10 cellular contexts compared by ENCODE assay signal in the genomic region with DNA sequence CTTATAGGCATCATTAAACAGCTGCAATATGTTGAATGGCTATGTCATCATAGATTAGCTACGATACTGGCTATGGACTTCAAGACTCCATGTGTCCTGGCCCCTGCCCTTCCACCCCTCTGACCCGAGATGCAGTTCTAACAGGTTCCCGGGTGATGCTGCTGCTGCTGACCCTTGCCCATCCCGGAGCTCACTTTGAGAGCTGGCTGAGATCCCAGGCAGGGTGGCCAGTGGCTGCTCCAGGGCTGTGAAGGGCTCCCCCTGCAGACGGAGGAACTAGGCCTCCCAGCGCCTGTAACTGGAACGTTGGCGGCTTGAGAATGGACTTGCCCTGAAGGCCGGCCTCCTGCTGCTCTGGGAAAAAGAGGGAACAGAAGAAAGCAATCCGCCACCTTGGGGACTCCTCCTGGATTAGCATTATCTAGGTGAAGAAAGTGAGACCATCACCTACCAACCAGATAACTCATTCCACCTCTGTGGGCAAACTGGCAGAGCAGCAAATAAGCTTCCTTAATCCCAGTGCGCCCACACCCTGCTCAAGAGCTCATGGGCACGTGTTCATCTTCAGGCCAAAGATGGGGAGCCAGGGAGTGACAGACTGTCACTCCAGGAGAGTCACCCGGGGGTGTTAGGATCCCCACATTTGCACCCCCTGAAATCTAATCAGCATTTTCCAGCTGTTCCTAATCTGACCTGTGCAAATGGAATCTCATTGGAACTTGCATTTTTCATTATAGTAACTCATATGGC. TPM values are rescaled to one million over a fixed set of nuclear protein-coding genes. Genes with fewer than 3 reads are reported as not detected.
A peak's percentile ranks its signal among the peaks of the same experiment; 100 is the strongest.
DNase-seq lines count a peak whose midpoint lies in the region; FAIRE-seq and TF ChIP-seq lines count a peak whose summit lies in the region.
"Had no signal": no experiment of that assay in that cellular context is flagged by ENCODE, and none has a peak within 500 bp of the region (broad histone marks: within the 10 kb centered on the region; RNA-seq: fewer than 3 reads in every experiment).

No MANE protein-coding gene starts in this region.

- no peak overlapping the region for H3K27ac ChIP-seq in VCaP

- no peak overlapping the region for H3K4me3 Mint-ChIP-seq in activated CD4-positive, alpha-beta T cell treated with anti-CD3 and anti-CD28 coated beads, Interleukin-2, amount 10 ng/mL, durations not matched to agents 24 days and 14 days
- H3K4me3 Mint-ChIP-seq: stimulated activated naive CD8-positive, alpha-beta T cell treated with anti-CD3 and anti-CD28 coated beads, Interleukin-15, amount 100 ng/mL, for 72 hours had no signal

- in situ Hi-C loops in ACHN (cut with HindIII; ENCODE audit: low pct_ligation_motif_present, low pct_unique_long_range_greater_than_20kb, low sequenced_read_pairs): loop anchor here (25.0 kb wide), 2 partner anchors 394 to 519 kb away; partner anchors contain the start of gene KLRG2

- no peak for TF ChIP-seq POLR2A in GM12891 (IDR thresholded peaks at IDR 0.05; ENCODE audit: low read depth, low read length)

- peaks cover 4% of the 10 kb centered on the region for H3K4me1 Mint-ChIP-seq in activated CD4-positive, alpha-beta T cell treated with anti-CD3 and anti-CD28 coated beads, Interleukin-2, amount 10 ng/mL, durations not matched to agents 24 days and 14 days
- H3K4me1 Mint-ChIP-seq: stimulated activated naive CD8-positive, alpha-beta T cell treated with anti-CD3 and anti-CD28 coated beads, Interleukin-15, amount 100 ng/mL, for 72 hours had no signal

- H3K9me3 Mint-ChIP-seq in activated CD4-positive, alpha-beta T cell treated with anti-CD3 and anti-CD28 coated beads, Interleukin-2, amount 10 ng/mL, durations not matched to agents 24 days and 14 days: no peaks in the 10 kb centered on the region
- H3K9me3 Mint-ChIP-seq: stimulated activated naive CD8-positive, alpha-beta T cell treated with anti-CD3 and anti-CD28 coated beads, Interleukin-15, amount 100 ng/mL, for 72 hours had no signal

- TF ChIP-seq CTCF in VCaP (conservative IDR thresholded peaks at IDR 0.05): peak; percentile 40

- no peaks in the 10 kb centered on the region for H3K36me3 Mint-ChIP-seq in activated CD4-positive, alpha-beta T cell treated with anti-CD3 and anti-CD28 coated beads, Interleukin-2, amount 10 ng/mL, durations not matched to agents 24 days and 14 days (ENCODE audit: low read depth)

- H3K27me3 Mint-ChIP-seq in activated CD4-positive, alpha-beta T cell treated with anti-CD3 and anti-CD28 coated beads, Interleukin-2, amount 10 ng/mL, durations not matched to agents 24 days and 14 days: peaks cover 2% of the 10 kb centered on the region
- H3K27me3 Mint-ChIP-seq: stimulated activated naive CD8-positive, alpha-beta T cell treated with anti-CD3 and anti-CD28 coated beads, Interleukin-15, amount 100 ng/mL, for 72 hours had no signal

- intact Hi-C loops in activated CD4-positive, alpha-beta T cell treated with anti-CD3 and anti-CD28 coated beads, Interleukin-2, amount 10 ng/mL, durations not matched to agents 24 days and 14 days (cut with micrococcal nuclease): no loop called here

- DNase-seq in ACHN (peak; percentile 33), H4 (ENCODE audit: low spot score) (peak; percentile 67), iPS-NIHi7 (ENCODE audit: extremely low spot score) (peak; percentile 90), GM12891 (ENCODE audit: insufficient read length, low spot score) (no peak), NCI-H1436 treated with DMSO at 0.1 percent for 48 hours (lab: John Stamatoyannopoulos, UW) (no peak)
- no peak for DNase-seq in activated CD4-positive, alpha-beta T cell treated with anti-CD3 and anti-CD28 coated beads, Interleukin-2, amount 10 ng/mL, durations not matched to agents 24 days and 14 days
- DNase-seq in activated CD4-positive, alpha-beta T cell treated with anti-CD3 and anti-CD28 coated beads, Interleukin-2, amount 50 U/mL, for 1 hour: no peak
- DNase-seq: cerebellar nuclear complex; stimulated activated naive CD8-positive, alpha-beta T cell treated with anti-CD3 and anti-CD28 coated beads, Interleukin-15, amount 100 ng/mL, for 72 hours had no signal

- FAIRE-seq in GM12891 (lab: Jason Lieb, UNC): no peak

- no peak overlapping the region for H3K27ac Mint-ChIP-seq in activated CD4-positive, alpha-beta T cell treated with anti-CD3 and anti-CD28 coated beads, Interleukin-2, amount 10 ng/mL, durations not matched to agents 24 days and 14 days
- H3K27ac Mint-ChIP-seq: stimulated activated naive CD8-positive, alpha-beta T cell treated with anti-CD3 and anti-CD28 coated beads, Interleukin-15, amount 100 ng/mL, for 72 hours had no signal

TF ChIP-seq in GM12891, 5 proteins besides CTCF, POLR2A, EP300 and RAD21:
- TF ChIP-seq PAX5 (IDR thresholded peaks at IDR 0.05; ENCODE audit: insufficient read depth, low read length, severe bottlenecking): no peak
- no peak for TF ChIP-seq POLR2AphosphoS5 (IDR thresholded peaks at IDR 0.05; ENCODE audit: low read depth, low read length)
- no peak for TF ChIP-seq POU2F2 (IDR thresholded peaks at IDR 0.05; ENCODE audit: low read depth, low read length)
- TF ChIP-seq TAF1 (IDR thresholded peaks at IDR 0.05; ENCODE audit: low read depth, low read length): no peak
- TF ChIP-seq SPI1 (IDR thresholded peaks at IDR 0.05; ENCODE audit: low read depth, low read length): no peak

RNA-seq across cellular contexts. Expression of gene PARP12, which starts 56.8 kb away (rescaled TPM):
- 26.7 and 27.3 TPM in 2 replicates for total RNA-seq in H4 (2014; rRNA removed; shearing (Covaris generic))
- total RNA-seq in activated CD4-positive, alpha-beta T cell treated with anti-CD3 and anti-CD28 coated beads, Interleukin-2, amount 10 ng/mL, durations not matched to agents 24 days and 14 days: 53.3 and 55.9 TPM in 2 replicates
- 9.0 TPM for polyA plus RNA-seq in GM12891 (2012; ENCODE audit: low read depth, missing spikeins)

Comparison
In these comparisons a context has a peak if more than half of its experiments do, and no peak if none do; other contexts are left out.
1. DNase-seq: peak in ACHN (single experiment), H4 (single experiment) and iPS-NIHi7 (single experiment); none in activated CD4-positive, alpha-beta T cell treated with anti-CD3 and anti-CD28 coated beads, Interleukin-2, amount 10 ng/mL, durations not matched to agents 24 days and 14 days (single experiment), activated CD4-positive, alpha-beta T cell treated with anti-CD3 and anti-CD28 coated beads, Interleukin-2, amount 50 U/mL, for 1 hour (single experiment), GM12891 (single experiment) and NCI-H1436 treated with DMSO at 0.1 percent for 48 hours (single experiment).